Comparison of ENCODE assay signal across 1 cellular context in the genomic region with DNA sequence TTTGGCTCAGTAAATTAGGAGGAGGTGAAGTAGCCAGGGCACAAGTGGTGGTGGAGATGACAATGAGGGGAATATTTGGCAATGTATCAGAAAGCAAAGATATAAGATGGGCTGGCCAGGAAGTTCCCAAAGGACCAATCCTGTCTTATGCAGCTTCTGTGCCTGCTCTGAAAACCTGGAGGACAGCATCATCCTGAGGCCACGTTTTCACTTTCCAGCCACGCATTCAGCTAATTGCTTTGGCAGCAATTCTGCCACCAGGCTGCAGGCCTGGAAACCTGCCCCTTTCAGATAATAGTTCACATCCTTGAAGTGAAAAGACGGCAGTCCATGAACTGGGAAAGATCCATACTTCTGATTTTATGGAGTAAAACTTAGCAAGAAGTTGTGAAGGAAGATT.
TF ChIP-seq lines count a peak whose summit lies in the region.

No MANE protein-coding gene starts in this region.

TF ChIP-seq in HCT116, 20 proteins besides CTCF, POLR2A, EP300 and RAD21:
- no peak for TF ChIP-seq CBX3 (IDR thresholded peaks at IDR 0.05; ENCODE audit: low read depth)
- no peak for TF ChIP-seq ATF3 (IDR thresholded peaks at IDR 0.05)
- TF ChIP-seq MAX (IDR thresholded peaks at IDR 0.05) = no peak
- TF ChIP-seq, protein P1, sequence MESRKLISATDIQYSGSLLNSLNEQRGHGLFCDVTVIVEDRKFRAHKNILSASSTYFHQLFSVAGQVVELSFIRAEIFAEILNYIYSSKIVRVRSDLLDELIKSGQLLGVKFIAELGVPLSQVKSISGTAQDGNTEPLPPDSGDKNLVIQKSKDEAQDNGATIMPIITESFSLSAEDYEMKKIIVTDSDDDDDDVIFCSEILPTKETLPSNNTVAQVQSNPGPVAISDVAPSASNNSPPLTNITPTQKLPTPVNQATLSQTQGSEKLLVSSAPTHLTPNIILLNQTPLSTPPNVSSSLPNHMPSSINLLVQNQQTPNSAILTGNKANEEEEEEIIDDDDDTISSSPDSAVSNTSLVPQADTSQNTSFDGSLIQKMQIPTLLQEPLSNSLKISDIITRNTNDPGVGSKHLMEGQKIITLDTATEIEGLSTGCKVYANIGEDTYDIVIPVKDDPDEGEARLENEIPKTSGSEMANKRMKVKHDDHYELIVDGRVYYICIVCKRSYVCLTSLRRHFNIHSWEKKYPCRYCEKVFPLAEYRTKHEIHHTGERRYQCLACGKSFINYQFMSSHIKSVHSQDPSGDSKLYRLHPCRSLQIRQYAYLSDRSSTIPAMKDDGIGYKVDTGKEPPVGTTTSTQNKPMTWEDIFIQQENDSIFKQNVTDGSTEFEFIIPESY (IDR thresholded peaks at IDR 0.05; ENCODE audit: extremely low read depth, insufficient replicate concordance, low read length) = no peak
- TF ChIP-seq, protein P2, sequence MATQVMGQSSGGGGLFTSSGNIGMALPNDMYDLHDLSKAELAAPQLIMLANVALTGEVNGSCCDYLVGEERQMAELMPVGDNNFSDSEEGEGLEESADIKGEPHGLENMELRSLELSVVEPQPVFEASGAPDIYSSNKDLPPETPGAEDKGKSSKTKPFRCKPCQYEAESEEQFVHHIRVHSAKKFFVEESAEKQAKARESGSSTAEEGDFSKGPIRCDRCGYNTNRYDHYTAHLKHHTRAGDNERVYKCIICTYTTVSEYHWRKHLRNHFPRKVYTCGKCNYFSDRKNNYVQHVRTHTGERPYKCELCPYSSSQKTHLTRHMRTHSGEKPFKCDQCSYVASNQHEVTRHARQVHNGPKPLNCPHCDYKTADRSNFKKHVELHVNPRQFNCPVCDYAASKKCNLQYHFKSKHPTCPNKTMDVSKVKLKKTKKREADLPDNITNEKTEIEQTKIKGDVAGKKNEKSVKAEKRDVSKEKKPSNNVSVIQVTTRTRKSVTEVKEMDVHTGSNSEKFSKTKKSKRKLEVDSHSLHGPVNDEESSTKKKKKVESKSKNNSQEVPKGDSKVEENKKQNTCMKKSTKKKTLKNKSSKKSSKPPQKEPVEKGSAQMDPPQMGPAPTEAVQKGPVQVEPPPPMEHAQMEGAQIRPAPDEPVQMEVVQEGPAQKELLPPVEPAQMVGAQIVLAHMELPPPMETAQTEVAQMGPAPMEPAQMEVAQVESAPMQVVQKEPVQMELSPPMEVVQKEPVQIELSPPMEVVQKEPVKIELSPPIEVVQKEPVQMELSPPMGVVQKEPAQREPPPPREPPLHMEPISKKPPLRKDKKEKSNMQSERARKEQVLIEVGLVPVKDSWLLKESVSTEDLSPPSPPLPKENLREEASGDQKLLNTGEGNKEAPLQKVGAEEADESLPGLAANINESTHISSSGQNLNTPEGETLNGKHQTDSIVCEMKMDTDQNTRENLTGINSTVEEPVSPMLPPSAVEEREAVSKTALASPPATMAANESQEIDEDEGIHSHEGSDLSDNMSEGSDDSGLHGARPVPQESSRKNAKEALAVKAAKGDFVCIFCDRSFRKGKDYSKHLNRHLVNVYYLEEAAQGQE (IDR thresholded peaks at IDR 0.05; ENCODE audit: low read depth) = no peak
- no peak for TF ChIP-seq POLR2AphosphoS5 (IDR thresholded peaks at IDR 0.05; ENCODE audit: low read depth, low read length)
- no peak for TF ChIP-seq TCF7L2 (IDR thresholded peaks at IDR 0.05; ENCODE audit: borderline replicate concordance, extremely low read depth, insufficient read depth, insufficient read length)
- TF ChIP-seq CEBPB (IDR thresholded peaks at IDR 0.05; ENCODE audit: low read depth) = no peak
- no peak for TF ChIP-seq SRF (IDR thresholded peaks at IDR 0.05; ENCODE audit: low read depth)
- no peak for TF ChIP-seq FOSL1 (IDR thresholded peaks at IDR 0.05; ENCODE audit: low read depth)
- TF ChIP-seq SP1 (IDR thresholded peaks at IDR 0.05; ENCODE audit: low read depth) = no peak
- no peak for TF ChIP-seq ELF1 (IDR thresholded peaks at IDR 0.05; ENCODE audit: borderline replicate concordance, low read depth)
- TF ChIP-seq YY1 (IDR thresholded peaks at IDR 0.05; ENCODE audit: extremely low read depth, insufficient replicate concordance, low read depth, low read length) = no peak
- TF ChIP-seq EGR1 (IDR thresholded peaks at IDR 0.05; ENCODE audit: low read depth) = no peak
